In genomic region chr13:29925457-29925856, GRCh38 we compare ENCODE assay signal across 8 cellular contexts.
DNase-seq lines count a peak whose midpoint lies in the region; ATAC-seq and TF ChIP-seq lines count a peak whose summit lies in the region.

No MANE protein-coding gene starts in this region.

- H3K4me1 Mint-ChIP-seq in osteocyte (ENCODE audit: unreplicated experiment) (peaks cover 47% of the 10 kb centered on the region), T-helper 17 cell (peaks cover 15% of the 10 kb centered on the region)
- peaks cover 28% of the 10 kb centered on the region for H3K4me1 Mint-ChIP-seq in activated CD8-positive, alpha-beta memory T cell treated with anti-CD3 and anti-CD28 coated beads, Interleukin-2, amount 10 ng/mL, durations not matched to agents 7 days and 5 days

- no peak overlapping the region for H3K4me3 Mint-ChIP-seq in osteocyte (ENCODE audit: unreplicated experiment)
- H3K4me3 Mint-ChIP-seq in activated CD8-positive, alpha-beta memory T cell treated with anti-CD3 and anti-CD28 coated beads, Interleukin-2, amount 10 ng/mL, durations not matched to agents 7 days and 5 days = no peak overlapping the region
- no peak overlapping the region for H3K4me3 Mint-ChIP-seq in T-helper 17 cell

- CTCF ChIA-PET in activated CD8-positive, alpha-beta memory T cell treated with anti-CD3 and anti-CD28 coated beads, Interleukin-2, amount 10 ng/mL, durations not matched to agents 7 days and 5 days (lab: Charles Lee) = interaction anchor here (1.5 to 3.2 kb wide), 4 partner anchors 10 to 188 kb away, joined by 6 to 41 read pairs (median 8); no protein-coding TSS in a partner anchor

- no peaks in the 10 kb centered on the region for H3K9me3 Mint-ChIP-seq in osteocyte (ENCODE audit: unreplicated experiment)
- no peaks in the 10 kb centered on the region for H3K9me3 Mint-ChIP-seq in activated CD8-positive, alpha-beta memory T cell treated with anti-CD3 and anti-CD28 coated beads, Interleukin-2, amount 10 ng/mL, durations not matched to agents 7 days and 5 days (ENCODE audit: low read depth)

- H3K27ac ChIP-seq in epithelial cell of prostate = peak overlapping the region; percentile 83

- peaks cover 4% of the 10 kb centered on the region for H3K27me3 Mint-ChIP-seq in osteocyte (ENCODE audit: unreplicated experiment)
- H3K27me3 Mint-ChIP-seq in activated CD8-positive, alpha-beta memory T cell treated with anti-CD3 and anti-CD28 coated beads, Interleukin-2, amount 10 ng/mL, durations not matched to agents 7 days and 5 days = peaks cover 2% of the 10 kb centered on the region
- H3K27me3 Mint-ChIP-seq in T-helper 17 cell = peaks cover 16% of the 10 kb centered on the region

- no peaks in the 10 kb centered on the region for H3K9me3 ChIP-seq in T-helper 17 cell (ENCODE audit: control insufficient read depth, low read length, poor library complexity, severe bottlenecking)

- DNase-seq in DMS53 treated with DMSO at 0.1 percent for 48 hours (lab: John Stamatoyannopoulos, UW; ENCODE audit: unreplicated experiment) = peak; percentile 72
- peak; percentile 66 for DNase-seq in NCI-H510A treated with DMSO at 0.1 percent for 48 hours (lab: John Stamatoyannopoulos, UW)
- peak; percentile 78 for DNase-seq in epithelial cell of prostate (ENCODE audit: low read depth, low spot score)
- no peak for DNase-seq in osteocyte (ENCODE audit: extremely low spot score, unreplicated experiment)
- no peak for DNase-seq in activated CD8-positive, alpha-beta memory T cell treated with anti-CD3 and anti-CD28 coated beads, Interleukin-2, amount 10 ng/mL, durations not matched to agents 7 days and 5 days
- DNase-seq in T-helper 17 cell = no peak

- no peaks in the 10 kb centered on the region for H3K36me3 Mint-ChIP-seq in osteocyte (ENCODE audit: unreplicated experiment)
- H3K36me3 Mint-ChIP-seq in activated CD8-positive, alpha-beta memory T cell treated with anti-CD3 and anti-CD28 coated beads, Interleukin-2, amount 10 ng/mL, durations not matched to agents 7 days and 5 days = no peaks in the 10 kb centered on the region
- peaks cover 8% of the 10 kb centered on the region for H3K36me3 Mint-ChIP-seq in T-helper 17 cell (ENCODE audit: low read depth)

- no peak for TF ChIP-seq CTCF in osteocyte (IDR thresholded peaks at IDR 0.05)

- peak overlapping the region; percentile 96 for H3K27ac Mint-ChIP-seq in osteocyte (ENCODE audit: unreplicated experiment)
- no peak overlapping the region for H3K27ac Mint-ChIP-seq in activated CD8-positive, alpha-beta memory T cell treated with anti-CD3 and anti-CD28 coated beads, Interleukin-2, amount 10 ng/mL, durations not matched to agents 7 days and 5 days
- no peak overlapping the region for H3K27ac Mint-ChIP-seq in T-helper 17 cell

- no peak for ATAC-seq in GM18861 (IDR thresholded peaks at IDR 0.05; ENCODE audit: unreplicated experiment)
- no peak for ATAC-seq in HG03039 (IDR thresholded peaks at IDR 0.05; ENCODE audit: unreplicated experiment)
- ATAC-seq in activated CD8-positive, alpha-beta memory T cell treated with anti-CD3 and anti-CD28 coated beads, Interleukin-2, amount 10 ng/mL, durations not matched to agents 7 days and 5 days = no peak
- no peak for ATAC-seq in T-helper 17 cell

Comparison
In these comparisons a context has a peak if more than half of its experiments do, and no peak if none do; other contexts are left out.
1. DNase-seq: peak in DMS53 treated with DMSO at 0.1 percent for 48 hours (single experiment), NCI-H510A treated with DMSO at 0.1 percent for 48 hours (single experiment) and epithelial cell of prostate (single experiment); none in osteocyte (single experiment), activated CD8-positive, alpha-beta memory T cell treated with anti-CD3 and anti-CD28 coated beads, Interleukin-2, amount 10 ng/mL, durations not matched to agents 7 days and 5 days (single experiment) and T-helper 17 cell (0 of 3).